ENCODE assay signal across 22 cellular contexts in genomic region chr2:53275743-53276142, GRCh38.
"Had no signal": no experiment of that assay in that cellular context is flagged by ENCODE, and none has a peak within 500 bp of the region (broad histone marks: within the 10 kb centered on the region; RNA-seq: fewer than 3 reads in every experiment).

No MANE protein-coding gene starts in this region.

- H3K27ac ChIP-seq: left lung, ovary, prostate gland, spleen, thoracic aorta, vagina, WERI-Rb-1 had no signal

- DNase-seq: activated CD4-positive, alpha-beta T cell treated with anti-CD3 and anti-CD28 coated beads for 1 hour; activated CD4-positive, alpha-beta T cell treated with anti-CD3 and anti-CD28 coated beads, Interleukin-2, amount 50 U/mL, for 1 hour; activated CD8-positive, alpha-beta T cell treated with anti-CD3 and anti-CD28 coated beads, Interleukin-2, amount 10 ng/mL, durations not matched to agents 7 days and 5 days; activated gamma-delta T cell treated with Interleukin-2 at 50 U/mL for 16 hours; anterior cingulate cortex; erythroblast; glutamatergic neuron; hippocampal formation; kidney glomerular epithelial cell; left lung; natural killer cell; ovary; spleen; stimulated activated CD4-positive, alpha-beta T cell treated with anti-CD3 and anti-CD28 coated beads, Interleukin-4, amount 100 ng/mL, for 1 hour; stimulated activated naive CD4-positive, alpha-beta T cell; WERI-Rb-1 had no signal

- H3K27me3 ChIP-seq: left lung, ovary, spleen, vagina had no signal

- H3K4me1 ChIP-seq: left lung, prostate gland, spleen, vagina had no signal

- H3K9me3 ChIP-seq: left lung, ovary, prostate gland, thoracic aorta, vagina had no signal

- H3K4me3 ChIP-seq: left lung, ovary, prostate gland, spleen, thoracic aorta, vagina had no signal

- FAIRE-seq: endometrium, frontal cortex, TTC549 had no signal

- H3K36me3 ChIP-seq: left lung, ovary, prostate gland, spleen, thoracic aorta, vagina, WERI-Rb-1 had no signal
